Comparison of ENCODE assay signal across 8 cellular contexts in genomic region chr18:50878345-50879301, GRCh38. TPM values are rescaled to one million over a fixed set of nuclear protein-coding genes. Genes with fewer than 3 reads are reported as not detected.
DNase-seq lines count a peak whose midpoint lies in the region; ATAC-seq, FAIRE-seq and TF ChIP-seq lines count a peak whose summit lies in the region.

Gene ME2, plus strand, starts transcription at chr18:50879118. Its CDS starts 16,703 bp downstream, at chr18:50895821.

- POLR2A ChIA-PET in activated CD4-positive, alpha-beta T cell treated with anti-CD3 and anti-CD28 coated beads for 36 hours (lab: Charles Lee) = interaction anchor here (0.6 to 1.6 kb wide), 5 partner anchors 9 to 1393 kb away, joined by 3 to 12 read pairs (median 4); partner anchors contain the start of genes ELAC1 and SMAD4

- H3K27me3 Mint-ChIP-seq in activated CD4-positive, alpha-beta T cell treated with anti-CD3 and anti-CD28 coated beads for 36 hours = peaks cover 2% of the 10 kb centered on the region
- no peaks in the 10 kb centered on the region for H3K27me3 Mint-ChIP-seq in chondrocyte (ENCODE audit: low read depth)

- peak; percentile 94 for FAIRE-seq in GM19239 (lab: Jason Lieb, UNC)

- H3K4me1 Mint-ChIP-seq in activated CD4-positive, alpha-beta T cell treated with anti-CD3 and anti-CD28 coated beads for 36 hours = peaks cover 35% of the 10 kb centered on the region
- H3K4me1 Mint-ChIP-seq in chondrocyte (ENCODE audit: low read depth) = peaks cover 15% of the 10 kb centered on the region

- H3K27me3 ChIP-seq in BE2C (no peaks in the 10 kb centered on the region), kidney epithelial cell (ENCODE audit: control insufficient read depth, insufficient read depth, low read length) (no peaks in the 10 kb centered on the region)

- H3K4me3 ChIP-seq in BE2C (ENCODE audit: low read depth, low read length) (peak within 1 kb of the TSS; percentile 84), kidney epithelial cell (ENCODE audit: low read depth, low read length) (peak within 1 kb of the TSS; percentile 69)

- TF ChIP-seq CTCF in BE2C (IDR thresholded peaks at IDR 0.05; ENCODE audit: low read depth, low read length) (no peak), chondrocyte (IDR thresholded peaks at IDR 0.05) (no peak), kidney epithelial cell (IDR thresholded peaks at IDR 0.05; ENCODE audit: insufficient read depth, low read length, poor library complexity, severe bottlenecking) (no peak)

- no peaks in the 10 kb centered on the region for H3K9me3 Mint-ChIP-seq in activated CD4-positive, alpha-beta T cell treated with anti-CD3 and anti-CD28 coated beads for 36 hours (ENCODE audit: low read depth)
- H3K9me3 Mint-ChIP-seq in chondrocyte (ENCODE audit: low read depth) = no peaks in the 10 kb centered on the region

- DNase-seq in BE2C (peak; percentile 79), GM19239 (ENCODE audit: insufficient read length, low spot score) (peak; percentile 86), NCI-H524 (lab: John Stamatoyannopoulos, UW) (peak; percentile 72 to 83), chondrocyte (ENCODE audit: low spot score) (peak; percentile 96), kidney epithelial cell (ENCODE audit: low read depth) (no peak)
- peak; percentile 94 for DNase-seq in activated CD4-positive, alpha-beta T cell treated with anti-CD3 and anti-CD28 coated beads for 36 hours
- DNase-seq in stimulated activated CD4-positive, alpha-beta T cell treated with anti-CD3 and anti-CD28 coated beads, Interleukin-15, amount 100 ng/mL, for 24 hours = peak; percentile 94

- ATAC-seq in HG03442 (IDR thresholded peaks at IDR 0.05; ENCODE audit: unreplicated experiment) = peak; percentile 92
- peak; percentile 97 for ATAC-seq in activated CD4-positive, alpha-beta T cell treated with anti-CD3 and anti-CD28 coated beads for 36 hours

- no peaks in the 10 kb centered on the region for H3K9me3 ChIP-seq in BE2C

- no peaks in the 10 kb centered on the region for H3K4me1 ChIP-seq in BE2C

- intact Hi-C loops in activated CD4-positive, alpha-beta T cell treated with anti-CD3 and anti-CD28 coated beads for 36 hours (cut with DNase I, micrococcal nuclease) = loop anchor here (1.0 to 5.0 kb wide), 12 partner anchors 22 to 1391 kb away; partner anchors contain the start of genes ELAC1 (in 2 of the 2), MEX3C (in 2 of the 2), MRO (in 2 of the 2) and SMAD4 (in 2 of the 2)

- H3K36me3 ChIP-seq in BE2C = no peaks in the 10 kb centered on the region
- no peaks in the 10 kb centered on the region for H3K36me3 ChIP-seq in kidney epithelial cell (ENCODE audit: control insufficient read depth, insufficient read depth, low read length)

- H3K27ac Mint-ChIP-seq in activated CD4-positive, alpha-beta T cell treated with anti-CD3 and anti-CD28 coated beads for 36 hours = peak within 1 kb of the TSS; percentile 95
- peak within 1 kb of the TSS; percentile 97 for H3K27ac Mint-ChIP-seq in chondrocyte (ENCODE audit: unreplicated experiment)

- CTCF ChIA-PET in activated CD4-positive, alpha-beta T cell treated with anti-CD3 and anti-CD28 coated beads for 36 hours (lab: Charles Lee) = interaction anchor here (0.7 kb wide), 1 partner anchor 58 kb away, joined by 3 read pairs; no protein-coding TSS in a partner anchor

- H3K36me3 Mint-ChIP-seq in activated CD4-positive, alpha-beta T cell treated with anti-CD3 and anti-CD28 coated beads for 36 hours (ENCODE audit: low read depth) = peaks cover 20% of the 10 kb centered on the region
- H3K36me3 Mint-ChIP-seq in chondrocyte (ENCODE audit: low read depth) = no peaks in the 10 kb centered on the region

- peak within 1 kb of the TSS; percentile 90 for H3K4me3 Mint-ChIP-seq in activated CD4-positive, alpha-beta T cell treated with anti-CD3 and anti-CD28 coated beads for 36 hours
- peak within 1 kb of the TSS; percentile 95 for H3K4me3 Mint-ChIP-seq in chondrocyte (ENCODE audit: unreplicated experiment)

RNA-seq across cellular contexts. Expression of gene ME2, which starts in this region (rescaled TPM):
- 7.7 TPM for polyA plus RNA-seq in BE2C (2012; ENCODE audit: insufficient read depth, insufficient read length, low read depth)
- 100 to 1,000 TPM; 146 to 178 TPM for total RNA-seq in activated CD4-positive, alpha-beta T cell treated with anti-CD3 and anti-CD28 coated beads for 36 hours
- total RNA-seq in chondrocyte = 26.7 to 29.9 TPM (median 29.1 TPM) in 3 replicates
- total RNA-seq in kidney epithelial cell = 52.0 and 72.4 TPM in 2 replicates
